In the genomic region with DNA sequence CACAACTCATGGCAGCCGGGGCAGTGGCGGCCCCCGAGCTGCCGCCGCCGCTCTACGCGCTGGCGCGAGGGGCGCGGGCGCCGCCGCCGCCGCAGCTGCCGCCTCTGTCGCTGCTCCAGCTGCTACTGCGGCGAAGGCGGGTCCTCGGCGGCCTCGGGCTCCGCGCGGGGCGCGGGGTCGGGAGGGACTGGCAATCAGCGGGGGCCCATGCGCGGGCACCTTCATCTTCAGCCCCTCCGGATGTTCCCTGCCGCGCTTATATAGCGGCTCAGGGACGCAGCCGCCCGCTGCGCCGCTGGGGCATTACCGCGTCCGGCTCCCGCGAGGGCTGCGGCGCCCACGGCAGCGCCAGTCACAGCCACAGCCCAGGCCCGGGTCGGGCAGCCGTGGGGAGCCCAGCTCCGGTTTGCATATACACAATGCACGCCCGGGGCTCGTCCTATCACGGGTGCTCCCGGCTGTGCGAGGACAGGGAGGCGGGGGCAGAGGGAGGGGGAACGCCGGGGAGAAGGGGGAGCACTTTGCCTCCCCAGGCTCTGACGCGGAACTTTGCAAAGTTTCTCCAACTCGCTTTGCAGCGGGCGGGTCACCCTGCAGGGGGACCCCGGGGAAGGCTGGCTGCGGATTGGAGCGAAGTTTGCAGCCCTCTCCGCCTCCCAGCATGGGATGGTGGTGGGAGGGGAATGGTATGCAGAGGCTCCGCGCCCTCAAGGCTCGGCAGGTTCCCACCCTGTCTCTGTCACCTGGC, we compare ENCODE assay signal across 8 cellular contexts. TPM values are rescaled to one million over a fixed set of nuclear protein-coding genes. Genes with fewer than 3 reads are reported as not detected.
A peak's percentile ranks its signal among the peaks of the same experiment; 100 is the strongest.
DNase-seq lines count a peak whose midpoint lies in the region; ATAC-seq and TF ChIP-seq lines count a peak whose summit lies in the region.

A gene with protein sequence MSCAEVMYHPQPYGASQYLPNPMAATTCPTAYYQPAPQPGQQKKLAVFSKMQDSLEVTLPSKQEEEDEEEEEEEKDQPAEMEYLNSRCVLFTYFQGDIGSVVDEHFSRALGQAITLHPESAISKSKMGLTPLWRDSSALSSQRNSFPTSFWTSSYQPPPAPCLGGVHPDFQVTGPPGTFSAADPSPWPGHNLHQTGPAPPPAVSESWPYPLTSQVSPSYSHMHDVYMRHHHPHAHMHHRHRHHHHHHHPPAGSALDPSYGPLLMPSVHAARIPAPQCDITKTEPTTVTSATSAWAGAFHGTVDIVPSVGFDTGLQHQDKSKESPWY (minus strand): TSS at position 416 of the 748 bp plus-strand sequence. CDS start 406 bp downstream, at position 10.

- peak within 1 kb of the TSS; percentile 88 to 91 for H3K27ac ChIP-seq in prostate gland

- H3K36me3 ChIP-seq in adipocyte (ENCODE audit: control insufficient read depth, insufficient read depth, low read length, severe bottlenecking) (peaks cover 3% of the 10 kb centered on the region), prostate gland (no peaks in the 10 kb centered on the region)

- H3K4me1 ChIP-seq in adipocyte (ENCODE audit: control insufficient read depth, insufficient read depth, low read length) = peaks cover 39% of the 10 kb centered on the region
- no peaks in the 10 kb centered on the region for H3K4me1 ChIP-seq in prostate gland (replicated peaks)

- intact Hi-C loops in left ventricle myocardium superior (cut with micrococcal nuclease) = no loop called here
- intact Hi-C loops in prostate gland (cut with DNase I) = no loop called here

- peak in 2 of 4 experiments; percentile 20 to 40 for TF ChIP-seq CTCF in prostate gland (IDR thresholded peaks at IDR 0.05)

- H3K9me3 ChIP-seq in adipocyte (ENCODE audit: control insufficient read depth, low read length) (no peaks in the 10 kb centered on the region), prostate gland (no peaks in the 10 kb centered on the region)

- H3K9ac ChIP-seq in adipocyte (ENCODE audit: low read length) = peak within 1 kb of the TSS; percentile 95

- no peaks in the 10 kb centered on the region for H3K27me3 ChIP-seq in adipocyte (replicated peaks; ENCODE audit: control insufficient read depth, insufficient read depth, low read length)
- H3K27me3 ChIP-seq in prostate gland (replicated peaks; ENCODE audit: insufficient read depth) = no peaks in the 10 kb centered on the region

- peak within 1 kb of the TSS; percentile 95 for H3K4me3 ChIP-seq in adipocyte (ENCODE audit: low read length)
- H3K4me3 ChIP-seq in prostate gland = peak within 1 kb of the TSS; percentile 71 to 73

- 0% methylated on average over 67 of the region's 77 CpGs for WGBS in prostate gland

- peak; percentile 22 for TF ChIP-seq POLR2A in prostate gland (IDR thresholded peaks at IDR 0.05)

- DNase-seq in NCI-H2227 (lab: John Stamatoyannopoulos, UW; ENCODE audit: unreplicated experiment) = peak; percentile 56
- no peak for DNase-seq in NCI-H2227 treated with DMSO at 0.1 percent for 48 hours (lab: John Stamatoyannopoulos, UW)
- DNase-seq in HuH-7 (ENCODE audit: low spot score) = peak; percentile 51
- DNase-seq in adipocyte (ENCODE audit: low read depth) = peak; percentile 97
- DNase-seq in left ventricle myocardium superior = peak; percentile 75
- peak; percentile 83 for DNase-seq in prostate gland (ENCODE audit: low spot score)
- no peak for DNase-seq in NCI-H1048 (lab: John Stamatoyannopoulos, UW)

- ATAC-seq in left ventricle myocardium superior (peak; percentile 93), GM21360 (IDR thresholded peaks at IDR 0.05; ENCODE audit: unreplicated experiment) (no peak)

RNA-seq across cellular contexts. Expression of the gene that starts here (rescaled TPM):
- total RNA-seq in left ventricle myocardium superior (3.6 TPM), prostate gland (10 to 100 TPM; 44.4 to 55.5 TPM)

Comparison
In these comparisons a context has a peak if more than half of its experiments do, and no peak if none do; other contexts are left out.
1. DNase-seq: peak in NCI-H2227 (single experiment), HuH-7 (single experiment), adipocyte (single experiment), left ventricle myocardium superior (single experiment) and prostate gland (single experiment); none in NCI-H2227 treated with DMSO at 0.1 percent for 48 hours (single experiment) and NCI-H1048 (single experiment).